In the genomic region with DNA sequence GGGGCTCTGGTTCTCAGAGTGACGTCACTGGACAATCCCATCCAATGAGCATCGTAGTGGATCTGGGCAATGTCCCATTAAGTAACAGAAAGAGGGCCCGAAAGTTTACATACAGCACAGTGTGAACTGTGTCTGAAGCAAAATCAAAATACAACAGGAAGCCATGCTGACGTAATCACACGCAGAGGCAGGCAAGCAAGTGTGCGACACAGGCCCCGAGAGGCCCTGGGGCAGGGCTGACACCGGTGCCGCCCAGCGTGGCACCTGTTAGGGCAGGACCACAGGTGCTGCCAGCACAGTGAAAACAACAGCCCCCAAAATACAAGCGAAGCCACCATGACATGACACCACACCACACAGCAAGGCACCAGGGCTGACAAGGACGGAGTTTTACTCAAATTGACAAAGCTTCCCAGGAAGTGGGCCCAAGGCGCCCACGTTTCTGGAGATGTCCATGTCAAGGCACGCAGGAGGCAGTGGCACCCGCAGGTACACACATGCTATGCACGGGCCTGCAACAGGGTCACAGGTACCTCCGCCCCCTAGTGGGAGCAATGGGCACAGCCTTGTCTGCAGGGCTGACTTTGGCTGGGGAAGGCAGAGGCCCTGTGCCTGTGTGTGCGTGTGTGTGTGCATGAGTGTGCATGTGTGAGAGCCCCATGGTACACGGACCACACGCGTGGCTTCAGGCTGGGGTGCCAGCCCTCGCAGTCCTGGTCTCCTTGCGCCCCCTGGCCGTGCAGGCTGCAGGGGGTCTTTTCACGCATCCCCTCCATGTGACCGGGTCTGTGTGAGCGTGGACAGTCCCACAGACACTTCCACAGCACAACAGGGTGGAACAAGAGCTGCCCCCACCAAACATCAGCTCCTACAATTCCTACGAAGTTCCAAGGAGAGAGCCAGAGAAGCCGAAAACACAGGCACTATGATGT, we compare ENCODE assay signal across 8 cellular contexts. TPM values are rescaled to one million over a fixed set of nuclear protein-coding genes. Genes with fewer than 3 reads are reported as not detected.
DNase-seq lines count a peak whose midpoint lies in the region; ATAC-seq, FAIRE-seq and TF ChIP-seq lines count a peak whose summit lies in the region.

No MANE protein-coding gene starts in this region.

- no peak for FAIRE-seq in small intestine (lab: Jason Lieb, UNC)

- ATAC-seq in HG03378 (IDR thresholded peaks at IDR 0.05; ENCODE audit: unreplicated experiment) (peak; percentile 58), Panc1 (peak; percentile 88), Right ventricle myocardium superior (ENCODE audit: poor library complexity) (peak; percentile 75)

- CTCF ChIA-PET in Panc1 (lab: Charles Lee), result no interaction called here

- TF ChIP-seq CTCF in Panc1 (IDR thresholded peaks at IDR 0.05), result peak; percentile 91

- no peaks in the 10 kb centered on the region for H3K36me3 ChIP-seq in Panc1 (ENCODE audit: control insufficient read depth, insufficient read depth, low read length)
- peaks cover 0 to 1% of the 10 kb centered on the region in 2 donors for H3K36me3 ChIP-seq in small intestine (ENCODE audit: control insufficient read depth in 2 of 2, insufficient read depth in 2 of 2, low read length in 2 of 2)

- in situ Hi-C loops in Panc1 (cut with HindIII; ENCODE audit: low pct_unique_long_range_greater_than_20kb, low sequenced_read_pairs), result no loop called here

- WGBS in small intestine, 3 donors, result 75 to 76% (median 76%) methylated on average over 29 to 30 of the region's 30 CpGs

- intact Hi-C loops in Panc1 (cut with micrococcal nuclease; ENCODE audit: unreplicated experiment), result loop anchor here (5.0 kb wide), 1 partner anchor 54 kb away; no protein-coding TSS in a partner anchor
- intact Hi-C loops in Right ventricle myocardium superior (cut with DNase I), result no loop called here

- no TSS peak for BruUV-seq in Panc1 (replicated peaks; lab: Mats Ljungman, UMichigan)

- H3K27me3 ChIP-seq in Panc1 (ENCODE audit: control insufficient read depth, insufficient read depth, low read length) (no peaks in the 10 kb centered on the region), small intestine (ENCODE audit: control insufficient read depth in 2 of 2, insufficient read depth in 2 of 2, low read length in 2 of 2) (no peaks in the 10 kb centered on the region)

- no peaks in the 10 kb centered on the region for H3K9me3 ChIP-seq in Panc1 (ENCODE audit: control insufficient read depth, insufficient read depth, low read depth, low read length)
- no peaks in the 10 kb centered on the region for H3K9me3 ChIP-seq in small intestine (ENCODE audit: control insufficient read depth, low read depth)

- H3K27ac ChIP-seq in Panc1 (ENCODE audit: low read length), result no peak overlapping the region
- peak overlapping the region in 1 of 2 donors; percentile 70 for H3K27ac ChIP-seq in small intestine (ENCODE audit: low read depth in 1 of 2, low read length in 1 of 2)

- DNase-seq in COLO668 (lab: John Stamatoyannopoulos, UW; ENCODE audit: unreplicated experiment), result peak; percentile 71
- DNase-seq in GM19238 (ENCODE audit: insufficient read length, low spot score), result peak; percentile 92
- peak; percentile 46 for DNase-seq in Panc1 (ENCODE audit: low read depth, low spot score)
- DNase-seq in activated T-helper 9 cell treated with anti-CD3 and anti-CD28 coated beads, Interleukin-2, amount 50 U/mL, for 16 hours (ENCODE audit: low read depth), result peak; percentile 61
- DNase-seq in Right ventricle myocardium superior, result peak; percentile 66
- peak; percentile 66 for DNase-seq in small intestine
- DNase-seq in cortex of kidney (lab: John Stamatoyannopoulos, UW), result no peak

- H3K4me3 ChIP-seq in Panc1 (ENCODE audit: low read depth in 2 of 2, low read length in 2 of 2), result no peak overlapping the region
- no peak overlapping the region for H3K4me3 ChIP-seq in small intestine (ENCODE audit: low read depth in 1 of 2, low read length in 2 of 2)

- peaks cover 10% of the 10 kb centered on the region for H3K4me1 ChIP-seq in Panc1 (ENCODE audit: control insufficient read depth, insufficient read depth, low read length)
- no peaks in the 10 kb centered on the region for H3K4me1 ChIP-seq in small intestine (ENCODE audit: control insufficient read depth in 2 of 2, insufficient read depth in 1 of 2, low read depth in 1 of 2, low read length in 1 of 2)

- POLR2A ChIA-PET in Panc1 (lab: Charles Lee), result interaction anchor here (0.7 kb wide), 1 partner anchor 455 kb away, joined by 3 read pairs; no protein-coding TSS in a partner anchor

RNA-seq across cellular contexts. Expression of gene QSOX2, which starts 19.6 kb away (rescaled TPM):
- total RNA-seq in Panc1 (2021; ENCODE audit: unreplicated experiment) (40.0 TPM), Right ventricle myocardium superior (7.7 TPM)
- 36.8 TPM for polyA plus RNA-seq in Panc1 (2012; ENCODE audit: insufficient read length)
- 1 to 10 TPM; 1.4 to 6.0 (median 2.7) TPM for polyA plus RNA-seq in small intestine

RNA-seq across cellular contexts. Expression of gene LHX3, which starts 21.1 kb away (rescaled TPM):
- 0.13 TPM for total RNA-seq in Panc1 (2021; ENCODE audit: unreplicated experiment)
- 0.08 TPM for polyA plus RNA-seq in Panc1 (2012; ENCODE audit: insufficient read length)
- not detected for total RNA-seq in Right ventricle myocardium superior
- not detected for polyA plus RNA-seq in small intestine
